ENCODE assay signal across 8 cellular contexts in the genomic region with DNA sequence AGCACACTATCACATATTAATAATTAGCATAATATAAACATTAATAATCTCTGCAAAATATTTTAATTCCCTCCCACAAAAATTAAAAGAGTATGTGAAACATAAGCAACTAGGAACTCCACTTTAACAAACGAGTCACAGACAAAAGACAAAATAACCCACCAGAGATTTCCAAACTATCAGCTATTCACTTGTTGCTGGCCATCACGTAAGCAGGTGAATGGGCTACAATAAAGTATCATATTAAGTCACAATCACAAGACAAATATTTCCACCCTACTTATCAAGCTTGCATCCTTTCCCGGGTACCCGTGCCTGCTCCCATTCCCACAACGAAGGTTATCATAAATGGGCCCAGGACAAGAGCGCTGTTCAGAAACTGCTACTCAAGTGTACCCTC. TPM values are rescaled to one million over a fixed set of nuclear protein-coding genes. Genes with fewer than 3 reads are reported as not detected.
DNase-seq lines count a peak whose midpoint lies in the region; ATAC-seq and TF ChIP-seq lines count a peak whose summit lies in the region.

No MANE protein-coding gene starts in this region.

- DNase-seq in left ventricle myocardium inferior, result no peak
- DNase-seq in Right ventricle myocardium inferior (ENCODE audit: missing footprints), result no peak
- DNase-seq in activated T-helper 2 cell treated with anti-CD3 and anti-CD28 coated beads, Interferon-gamma antibody, Interleukin-2, Interleukin-4, amounts not matched to agents 10 μg/mL and 5 μg/mL and 100 μg/mL, durations not matched to agents 14 hours and 24 hours and 36 hours (ENCODE audit: low spot score), result no peak
- DNase-seq in immature natural killer cell, result no peak
- no peak for DNase-seq in type B pancreatic cell (ENCODE audit: extremely low spot score, unreplicated experiment)
- no peak for DNase-seq in NCI-H2227 (lab: John Stamatoyannopoulos, UW; ENCODE audit: unreplicated experiment)
- no peak for DNase-seq in HEK293T (ENCODE audit: extremely low spot score)

- no peaks in the 10 kb centered on the region for H3K9me3 ChIP-seq in left ventricle myocardium inferior (replicated peaks)

- no peak overlapping the region for H3K27ac ChIP-seq in left ventricle myocardium inferior (replicated peaks)

- intact Hi-C loops in left ventricle myocardium inferior (cut with micrococcal nuclease), result no loop called here
- intact Hi-C loops in Right ventricle myocardium inferior (cut with DNase I), result no loop called here
- intact Hi-C loops in activated T-helper 2 cell treated with anti-CD3 and anti-CD28 coated beads, Interferon-gamma antibody, Interleukin-2, Interleukin-4, amounts not matched to agents 10 μg/mL and 5 μg/mL and 100 μg/mL, durations not matched to agents 14 hours and 24 hours and 36 hours (cut with micrococcal nuclease), result no loop called here

- no peaks in the 10 kb centered on the region for H3K27me3 Mint-ChIP-seq in activated T-helper 2 cell treated with anti-CD3 and anti-CD28 coated beads, Interferon-gamma antibody, Interleukin-2, Interleukin-4, amounts not matched to agents 10 μg/mL and 5 μg/mL and 100 μg/mL, durations not matched to agents 14 hours and 24 hours and 36 hours (ENCODE audit: low read depth)
- H3K27me3 Mint-ChIP-seq in immature natural killer cell (ENCODE audit: low read depth in 3 of 3), result peaks cover 7 to 20% (median 9%) of the 10 kb centered on the region in 3 donors
- no peaks in the 10 kb centered on the region for H3K27me3 Mint-ChIP-seq in type B pancreatic cell

- TF ChIP-seq CTCF in left ventricle myocardium inferior (IDR thresholded peaks at IDR 0.05; ENCODE audit: borderline replicate concordance), result no peak
- no peak for TF ChIP-seq CTCF in type B pancreatic cell (conservative IDR thresholded peaks at IDR 0.05)

- no peaks in the 10 kb centered on the region for H3K36me3 Mint-ChIP-seq in activated T-helper 2 cell treated with anti-CD3 and anti-CD28 coated beads, Interferon-gamma antibody, Interleukin-2, Interleukin-4, amounts not matched to agents 10 μg/mL and 5 μg/mL and 100 μg/mL, durations not matched to agents 14 hours and 24 hours and 36 hours (ENCODE audit: low read depth)
- H3K36me3 Mint-ChIP-seq in immature natural killer cell, result no peaks in the 10 kb centered on the region
- peaks cover 22% of the 10 kb centered on the region for H3K36me3 Mint-ChIP-seq in type B pancreatic cell

- no peak overlapping the region for H3K27ac Mint-ChIP-seq in activated T-helper 2 cell treated with anti-CD3 and anti-CD28 coated beads, Interferon-gamma antibody, Interleukin-2, Interleukin-4, amounts not matched to agents 10 μg/mL and 5 μg/mL and 100 μg/mL, durations not matched to agents 14 hours and 24 hours and 36 hours
- H3K27ac Mint-ChIP-seq in immature natural killer cell, result peak overlapping the region in 2 of 6 donors; percentile 18 to 33
- H3K27ac Mint-ChIP-seq in type B pancreatic cell, result peak overlapping the region; percentile 97

- H3K36me3 ChIP-seq in left ventricle myocardium inferior, result no peaks in the 10 kb centered on the region

- peak overlapping the region; percentile 94 for H3K4me3 Mint-ChIP-seq in activated T-helper 2 cell treated with anti-CD3 and anti-CD28 coated beads, Interferon-gamma antibody, Interleukin-2, Interleukin-4, amounts not matched to agents 10 μg/mL and 5 μg/mL and 100 μg/mL, durations not matched to agents 14 hours and 24 hours and 36 hours (ENCODE audit: low read depth)
- H3K4me3 Mint-ChIP-seq in immature natural killer cell (peak overlapping the region; percentile 5 to 96 (median 35)), type B pancreatic cell (peak overlapping the region; percentile 99)

- peak overlapping the region; percentile 99 for H3K4me3 ChIP-seq in left ventricle myocardium inferior

- H3K27me3 ChIP-seq in left ventricle myocardium inferior (ENCODE audit: low read depth), result no peaks in the 10 kb centered on the region

- peaks cover 73% of the 10 kb centered on the region for H3K4me1 ChIP-seq in left ventricle myocardium inferior

- POLR2A ChIA-PET in HEK293T (lab: Yijun Ruan, JAX), result interaction anchor here (1.3 kb wide), 1 partner anchor 9 kb away, joined by 4 read pairs; no protein-coding TSS in a partner anchor

- no peaks in the 10 kb centered on the region for H3K9me3 Mint-ChIP-seq in activated T-helper 2 cell treated with anti-CD3 and anti-CD28 coated beads, Interferon-gamma antibody, Interleukin-2, Interleukin-4, amounts not matched to agents 10 μg/mL and 5 μg/mL and 100 μg/mL, durations not matched to agents 14 hours and 24 hours and 36 hours
- H3K9me3 Mint-ChIP-seq in immature natural killer cell (no peaks in the 10 kb centered on the region), type B pancreatic cell (peaks cover 9% of the 10 kb centered on the region)

- peaks cover 35% of the 10 kb centered on the region for H3K4me1 Mint-ChIP-seq in activated T-helper 2 cell treated with anti-CD3 and anti-CD28 coated beads, Interferon-gamma antibody, Interleukin-2, Interleukin-4, amounts not matched to agents 10 μg/mL and 5 μg/mL and 100 μg/mL, durations not matched to agents 14 hours and 24 hours and 36 hours (ENCODE audit: low read depth)
- H3K4me1 Mint-ChIP-seq in immature natural killer cell (peaks cover 33 to 67% of the 10 kb centered on the region in 2 donors), type B pancreatic cell (ENCODE audit: unreplicated experiment) (peaks cover 39% of the 10 kb centered on the region)

- CTCF ChIA-PET in HEK293T (lab: Yijun Ruan, JAX), result no interaction called here

- ATAC-seq in Right ventricle myocardium inferior (no peak), GM18909 (IDR thresholded peaks at IDR 0.05; ENCODE audit: poor library complexity, unreplicated experiment) (no peak)

TF ChIP-seq in HEK293T, 16 proteins besides CTCF, POLR2A, EP300 and RAD21:
- TF ChIP-seq FOXA1 (IDR thresholded peaks at IDR 0.05) (no peak), HDGF (IDR thresholded peaks at IDR 0.05; ENCODE audit: borderline replicate concordance) (no peak), SUZ12 (IDR thresholded peaks at IDR 0.05) (no peak), TARDBP (IDR thresholded peaks at IDR 0.05) (no peak), ELF4 (IDR thresholded peaks at IDR 0.05) (no peak), L3MBTL2 (conservative IDR thresholded peaks at IDR 0.05) (no peak), LEF1 (IDR thresholded peaks at IDR 0.05; ENCODE audit: borderline replicate concordance) (no peak), FOXK2 (IDR thresholded peaks at IDR 0.05) (no peak), NFRKB (IDR thresholded peaks at IDR 0.05) (no peak), CTBP1 (IDR thresholded peaks at IDR 0.05; ENCODE audit: borderline replicate concordance) (no peak), BHLHE40 (IDR thresholded peaks at IDR 0.05; ENCODE audit: borderline replicate concordance) (no peak)

RNA-seq across cellular contexts. Expression of gene HDAC2, which starts 2.5 kb away (rescaled TPM):
- total RNA-seq in left ventricle myocardium inferior (44.3 TPM), Right ventricle myocardium inferior (41.3 TPM), type B pancreatic cell (ENCODE audit: low replicate concordance) (193 and 232 TPM in 2 replicates)
- 115 and 125 TPM in 2 replicates for total RNA-seq in activated T-helper 2 cell treated with anti-CD3 and anti-CD28 coated beads, Interferon-gamma antibody, Interleukin-2, Interleukin-4, amounts not matched to agents 10 μg/mL and 5 μg/mL and 100 μg/mL, durations not matched to agents 14 hours and 24 hours and 36 hours
- polyA plus RNA-seq in immature natural killer cell, result 100 to 1,000 TPM in 1 of 3 donors, 10 to 100 TPM in 2; 61.2 to 103 (median 90.3) TPM

Comparison
In these comparisons a context has a peak if more than half of its experiments do, and no peak if none do; other contexts are left out.
1. H3K4me3 Mint-ChIP-seq: peak in every context shown above with its lines; median percentile 99 in type B pancreatic cell; 94 in activated T-helper 2 cell treated with anti-CD3 and anti-CD28 coated beads, Interferon-gamma antibody, Interleukin-2, Interleukin-4, amounts not matched to agents 10 μg/mL and 5 μg/mL and 100 μg/mL, durations not matched to agents 14 hours and 24 hours and 36 hours; 35 in immature natural killer cell.